Comparison of ENCODE assay signal across 8 cellular contexts in the genomic region with DNA sequence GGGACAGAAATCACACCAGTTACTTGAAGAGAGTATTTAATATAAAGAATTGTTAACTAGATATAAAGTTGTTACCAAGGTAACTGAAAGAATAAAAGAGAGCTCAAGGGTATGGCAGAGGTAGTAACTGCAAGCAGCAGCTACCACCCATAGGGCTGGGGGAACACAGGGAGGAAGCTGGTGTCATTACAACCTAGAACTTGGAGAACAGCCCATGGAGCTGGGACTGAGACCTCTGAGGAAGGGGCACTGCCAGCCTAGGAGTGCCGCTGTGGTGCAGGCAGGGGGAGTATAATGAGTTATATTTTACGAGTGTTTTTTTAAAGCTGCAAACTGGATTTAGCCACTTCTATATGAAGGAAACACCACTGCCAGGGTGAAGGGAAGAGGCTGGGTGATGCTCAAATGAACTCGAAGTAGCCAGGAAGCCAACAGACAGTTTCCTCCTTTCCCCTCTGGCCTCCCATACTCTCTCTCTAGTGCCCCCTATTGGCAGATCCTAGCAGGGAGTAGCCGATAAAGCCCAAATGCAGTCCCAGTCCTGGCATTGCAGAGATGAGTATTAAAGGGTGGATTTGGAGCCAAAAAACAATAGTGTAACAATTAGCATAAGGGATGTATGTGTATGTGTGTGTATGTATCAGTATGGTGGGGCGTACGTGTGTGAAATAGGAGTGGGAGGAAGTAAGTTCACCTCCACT.
DNase-seq lines count a peak whose midpoint lies in the region; ATAC-seq, FAIRE-seq and TF ChIP-seq lines count a peak whose summit lies in the region.

No MANE protein-coding gene starts in this region.

- no peak overlapping the region for H3K56ac ChIP-seq in mesendoderm (ENCODE audit: low read length)

- intact Hi-C loops in GM12878 (cut with micrococcal nuclease; ENCODE audit: unreplicated experiment), result no loop called here
- intact Hi-C loops in mucosa of descending colon (cut with DNase I, micrococcal nuclease), result no loop called here
- intact Hi-C loops in gastrocnemius medialis (cut with DNase I; ENCODE audit: low total_unique reads), result no loop called here

- RAD21 ChIA-PET in GM12878 (lab: Charles Lee; ENCODE audit: unreplicated experiment), result interaction anchor here (0.9 kb wide), 1 partner anchor 336 kb away, joined by 3 read pairs; no protein-coding TSS in a partner anchor

- H3K9me3 ChIP-seq in GM12878 (replicated peaks; ENCODE audit: control insufficient read depth, insufficient read depth, low read length) (no peaks in the 10 kb centered on the region), mucosa of descending colon (no peaks in the 10 kb centered on the region), gastrocnemius medialis (no peaks in the 10 kb centered on the region), Peyer's patch (no peaks in the 10 kb centered on the region)

- peak overlapping the region; percentile 93 for H3K4ac ChIP-seq in mesendoderm (ENCODE audit: low read depth, low read length)

- H3K4me2 ChIP-seq in GM12878 (ENCODE audit: control insufficient read depth, insufficient read depth) (no peak overlapping the region), mesendoderm (ENCODE audit: low read length) (no peak overlapping the region)

- no peak overlapping the region for H3K4me3 ChIP-seq in GM12865 (ENCODE audit: low read depth, low read length)
- H3K4me3 ChIP-seq in GM12878, result no peak overlapping the region
- no peak overlapping the region for H3K4me3 ChIP-seq in mesendoderm (ENCODE audit: low read length)
- no peak overlapping the region for H3K4me3 ChIP-seq in mucosa of descending colon
- no peak overlapping the region for H3K4me3 ChIP-seq in gastrocnemius medialis
- no peak overlapping the region for H3K4me3 ChIP-seq in Peyer's patch

- H2AK5ac ChIP-seq in mesendoderm (ENCODE audit: low read length), result no peak overlapping the region

- no peak for TF ChIP-seq EP300 in GM12878 (IDR thresholded peaks at IDR 0.05; ENCODE audit: borderline replicate concordance in 1 of 2, control insufficient read depth in 1 of 2, low read depth in 2 of 2, low read length in 2 of 2)

- no peak overlapping the region for H2AFZ ChIP-seq in GM12878 (ENCODE audit: control insufficient read depth, low read depth, low read length)

- POLR2A ChIA-PET in GM12878 (lab: Charles Lee), result no interaction called here

- CTCF ChIA-PET in GM12878 (lab: Yijun Ruan, JAX), result interaction anchor here (0.7 to 1.5 kb wide), 3 partner anchors 77 to 335 kb away, joined by 3 to 6 read pairs (median 5); no protein-coding TSS in a partner anchor

- no peak overlapping the region for H2BK120ac ChIP-seq in mesendoderm (ENCODE audit: low read depth, low read length)

- ATAC-seq in HG03432 (IDR thresholded peaks at IDR 0.05; ENCODE audit: unreplicated experiment) (peak; percentile 45), GM12878 (peak; percentile 51; the same call in 2 of the 3 replicates), mucosa of descending colon (no peak), gastrocnemius medialis (no peak)

- no peaks in the 10 kb centered on the region for H4K20me1 ChIP-seq in GM12878 (ENCODE audit: control insufficient read depth, insufficient read depth)

- H3K27me3 ChIP-seq in GM12878 (replicated peaks in 1 of 2; ENCODE audit: control insufficient read depth in 2 of 2, insufficient read depth in 2 of 2, low read length in 1 of 2), result no peaks in the 10 kb centered on the region
- H3K27me3 ChIP-seq in mesendoderm (ENCODE audit: insufficient read depth, low read length, poor library complexity), result no peaks in the 10 kb centered on the region
- H3K27me3 ChIP-seq in gastrocnemius medialis, result no peaks in the 10 kb centered on the region
- no peaks in the 10 kb centered on the region for H3K27me3 ChIP-seq in Peyer's patch

- no peak overlapping the region for H4K8ac ChIP-seq in mesendoderm (ENCODE audit: low read depth, low read length)

- in situ Hi-C loops in GM12878 (cut with MboI) (no loop called here), gastrocnemius medialis (cut with MboI; ENCODE audit: low sequenced_read_pairs in 4 of 4) (no loop called here)

- H3K9ac ChIP-seq in GM12878 (ENCODE audit: control insufficient read depth, insufficient read depth, low read length) (no peak overlapping the region), mesendoderm (ENCODE audit: low read length) (no peak overlapping the region)

- H2BK5ac ChIP-seq in mesendoderm (ENCODE audit: low read length), result no peak overlapping the region

- FAIRE-seq in GM12878 (lab: Jason Lieb, UNC), result no peak

- SMC1A ChIA-PET in GM12878 (lab: Charles Lee; ENCODE audit: uncharacterized antibody, unreplicated experiment), result interaction anchor here (0.7 to 1.7 kb wide), 4 partner anchors 12 to 820 kb away, joined by 3 to 4 read pairs (median 4); no protein-coding TSS in a partner anchor

- no peak overlapping the region for H2BK15ac ChIP-seq in mesendoderm (replicated peaks; ENCODE audit: low read depth)

- H3K36me3 ChIP-seq in GM12878 (ENCODE audit: control insufficient read depth in 2 of 2, insufficient read depth in 2 of 2, low read length in 1 of 2) (no peaks in the 10 kb centered on the region), mesendoderm (ENCODE audit: control insufficient read depth, insufficient read depth, low read length) (no peaks in the 10 kb centered on the region), mucosa of descending colon (ENCODE audit: low read depth) (no peaks in the 10 kb centered on the region), gastrocnemius medialis (no peaks in the 10 kb centered on the region), Peyer's patch (no peaks in the 10 kb centered on the region)

- H3K79me2 ChIP-seq in GM12878 (ENCODE audit: control insufficient read depth, insufficient read depth, low read length) (no peaks in the 10 kb centered on the region), mesendoderm (ENCODE audit: control insufficient read depth, insufficient read depth, low read length) (no peaks in the 10 kb centered on the region)

- 60% methylated on average over 6 of the region's 6 CpGs for WGBS in GM12878 (ENCODE audit: insufficient coverage, insufficient replicate concordance, low lambda C conversion rate, missing lambda C conversion rate)
- WGBS in mesendoderm (ENCODE audit: extremely low coverage, insufficient coverage, low lambda C conversion rate), result no CpG with 5 or more reads among the region's 6 CpGs

- no peaks in the 10 kb centered on the region for H3K79me1 ChIP-seq in mesendoderm (ENCODE audit: low read length)

- peak; percentile 39; the same call in 1 of the 2 replicates for TF ChIP-seq RAD21 in GM12878 (IDR thresholded peaks at IDR 0.05; ENCODE audit: insufficient read depth, low read depth, low read length)

- no peak overlapping the region for H4K5ac ChIP-seq in mesendoderm (ENCODE audit: low read length)

- H3K18ac ChIP-seq in mesendoderm (ENCODE audit: low read length), result no peak overlapping the region

- peak; percentile 51 for TF ChIP-seq CTCF in GM12865 (IDR thresholded peaks at IDR 0.05; ENCODE audit: insufficient read depth, low read depth, low read length, missing control alignments)
- TF ChIP-seq CTCF in GM12878 (IDR thresholded peaks at IDR 0.05 in 2 of 3, conservative IDR thresholded peaks at IDR 0.05 in 1 of 3; ENCODE audit: control insufficient read depth in 2 of 3, extremely low read depth in 1 of 3, insufficient read depth in 1 of 3, low read depth in 3 of 3, low read length in 3 of 3), result peak; percentile 30 to 48 (median 35); a peak in 3 of 6 replicates
- TF ChIP-seq CTCF in mucosa of descending colon (IDR thresholded peaks at IDR 0.05), result no peak
- no peak for TF ChIP-seq CTCF in gastrocnemius medialis (IDR thresholded peaks at IDR 0.05 in 4 of 5, conservative IDR thresholded peaks at IDR 0.05 in 1 of 5)
- no peak for TF ChIP-seq CTCF in Peyer's patch (IDR thresholded peaks at IDR 0.05)

- no TSS peak for BruUV-seq in GM12878 (replicated peaks; lab: Mats Ljungman, UMichigan)

- no peak for TF ChIP-seq POLR2A in GM12878 (IDR thresholded peaks at IDR 0.05; ENCODE audit: low read depth, low read length)
- no peak for TF ChIP-seq POLR2A in gastrocnemius medialis (IDR thresholded peaks at IDR 0.05)
- no peak for TF ChIP-seq POLR2A in Peyer's patch (IDR thresholded peaks at IDR 0.05)

- DNase-seq in GM12865 (ENCODE audit: low read depth), result peak; percentile 45
- DNase-seq in GM12878 (ENCODE audit: low read depth, low spot score), result no peak
- peak; percentile 76 for DNase-seq in mesendoderm
- no peak for DNase-seq in mucosa of descending colon
- DNase-seq in activated CD4-positive, CD25-positive, alpha-beta regulatory T cell (lab: John Stamatoyannopoulos, UW), result no peak
- DNase-seq in gastrocnemius medialis, result no peak
- no peak for DNase-seq in Peyer's patch

- H3K27ac ChIP-seq in GM12878 (ENCODE audit: control insufficient read depth, insufficient read depth), result no peak overlapping the region
- H3K27ac ChIP-seq in mesendoderm (ENCODE audit: low read depth, low read length), result no peak overlapping the region
- no peak overlapping the region for H3K27ac ChIP-seq in gastrocnemius medialis
- H3K27ac ChIP-seq in Peyer's patch, result no peak overlapping the region

- no peak overlapping the region for H3K23ac ChIP-seq in mesendoderm (ENCODE audit: low read length)

- no peaks in the 10 kb centered on the region for H3K4me1 ChIP-seq in GM12878 (ENCODE audit: control insufficient read depth, insufficient read depth, low read length)
- no peaks in the 10 kb centered on the region for H3K4me1 ChIP-seq in mesendoderm (ENCODE audit: control insufficient read depth, low read depth, low read length)
- no peaks in the 10 kb centered on the region for H3K4me1 ChIP-seq in mucosa of descending colon (ENCODE audit: low read depth)
- no peaks in the 10 kb centered on the region for H3K4me1 ChIP-seq in gastrocnemius medialis
- H3K4me1 ChIP-seq in Peyer's patch, result no peaks in the 10 kb centered on the region

TF ChIP-seq in GM12878, 131 proteins besides CTCF, POLR2A, EP300 and RAD21:
- TF ChIP-seq MTA2 (IDR thresholded peaks at IDR 0.05; ENCODE audit: low read depth) (no peak), SMC3 (IDR thresholded peaks at IDR 0.05; ENCODE audit: borderline replicate concordance, low read length) (peak; percentile 28; the same call in 1 of the 2 replicates), KAT2A (conservative IDR thresholded peaks at IDR 0.05; ENCODE audit: control insufficient read depth, low read depth, low read length) (no peak)

Comparison
In these comparisons a context has a peak if more than half of its experiments do, and no peak if none do; other contexts are left out.
1. DNase-seq: peak in GM12865 (single experiment) and mesendoderm (single experiment); none in GM12878 (single experiment), mucosa of descending colon (0 of 3), activated CD4-positive, CD25-positive, alpha-beta regulatory T cell (0 of 4), gastrocnemius medialis (0 of 2) and Peyer's patch (0 of 3).
2. CTCF ChIP-seq: peak in GM12865 (single experiment) and GM12878 (3 of 3); none in mucosa of descending colon (single experiment), gastrocnemius medialis (0 of 5) and Peyer's patch (0 of 6).
3. ATAC-seq: peak in HG03432 (single experiment) and GM12878 (single experiment); none in mucosa of descending colon (single experiment) and gastrocnemius medialis (0 of 2).